8 cellular contexts compared by ENCODE assay signal in genomic region chr17:5078106-5079028, GRCh38. TPM values are rescaled to one million over a fixed set of nuclear protein-coding genes. Genes with fewer than 3 reads are reported as not detected.
DNase-seq lines count a peak whose midpoint lies in the region; ATAC-seq and TF ChIP-seq lines count a peak whose summit lies in the region.

Gene ZFP3 (plus strand): TSS chr17:5078467. CDS start chr17:5091505, 13,038 bp downstream.

- POLR2A ChIA-PET in HEK293 (lab: Yijun Ruan, JAX) = no interaction called here

- H3K9me3 ChIP-seq in HEK293 (ENCODE audit: control insufficient read depth, insufficient read depth, low read depth, low read length) = no peaks in the 10 kb centered on the region; the same call in 1 of the 2 replicates

- H3K4me1 ChIP-seq in HEK293 (ENCODE audit: control insufficient read depth, insufficient read depth, low read length) = no peaks in the 10 kb centered on the region

- peak; percentile 92 for ATAC-seq in left lobe of liver

- TF ChIP-seq CTCF in GM06990 (IDR thresholded peaks at IDR 0.05; ENCODE audit: insufficient read depth, low read length, poor library complexity, severe bottlenecking) = no peak
- TF ChIP-seq CTCF in HEK293 (tag by site-specific recombination; IDR thresholded peaks at IDR 0.05) = no peak

- H3K36me3 ChIP-seq in GM06990 (ENCODE audit: control insufficient read depth, insufficient read depth, low read length) (peaks cover 2% of the 10 kb centered on the region), HEK293 (ENCODE audit: control insufficient read depth in 2 of 2, insufficient read depth in 1 of 2, low read length in 2 of 2) (no peaks in the 10 kb centered on the region)

- peak within 1 kb of the TSS; percentile 78 for H3K4me3 ChIP-seq in GM06990 (replicated peaks; ENCODE audit: low read depth, low read length)
- peak within 1 kb of the TSS; percentile 15 for H3K4me3 ChIP-seq in HEK293 (ENCODE audit: low read depth, low read length)

- no peaks in the 10 kb centered on the region for H3K27me3 ChIP-seq in GM06990 (replicated peaks; ENCODE audit: control insufficient read depth, insufficient read depth, low read length)

- CTCF ChIA-PET in HEK293 (lab: Yijun Ruan, JAX) = interaction anchor here (1.2 to 2.1 kb wide), 2 partner anchors 8 to 16 kb away, joined by 5 to 8 read pairs; no protein-coding TSS in a partner anchor

- peak; percentile 95 for DNase-seq in GM06990 (ENCODE audit: extremely low read depth, insufficient read length)
- DNase-seq in NCI-H1930 (lab: John Stamatoyannopoulos, UW) = peak; percentile 86 to 91
- DNase-seq in activated CD4-positive, CD25-positive, alpha-beta regulatory T cell treated with anti-CD3 and anti-CD28 coated beads, Interleukin-2, amount 50 U/mL, for 72 hours = peak; percentile 81
- DNase-seq in cerebellar nuclear complex (lab: John Stamatoyannopoulos, UW) = peak; percentile 17 to 48
- peak; percentile 75 for DNase-seq in left lobe of liver (ENCODE audit: low spot score)
- peak; percentile 74 for DNase-seq in stimulated activated CD4-positive, alpha-beta T cell treated with anti-CD3 and anti-CD28 coated beads, Interleukin-2, amount 100 ng/mL, for 4 hours (ENCODE audit: low read depth)
- no peak for DNase-seq in GF-D8 (lab: John Stamatoyannopoulos, UW)

- no peak within 1 kb of the TSS for H3K27ac ChIP-seq in HEK293 (ENCODE audit: extremely low read depth, low read depth, low read length)

TF ChIP-seq in HEK293, 187 proteins besides CTCF, POLR2A, EP300 and RAD21:
- TF ChIP-seq FEZF1 (tag by site-specific recombination; IDR thresholded peaks at IDR 0.05) (no peak), MYNN (tag by site-specific recombination; IDR thresholded peaks at IDR 0.05; ENCODE audit: borderline replicate concordance) (no peak), HOXC10 (CRISPR knock-in tag; IDR thresholded peaks at IDR 0.05) (no peak), ZNF530 (tag by site-specific recombination; IDR thresholded peaks at IDR 0.05; ENCODE audit: low read depth) (no peak)

RNA-seq across cellular contexts. Expression of gene ZFP3, which starts in this region (rescaled TPM):
- 0.83 TPM for total RNA-seq in left lobe of liver

Comparison
In these comparisons a context has a peak if more than half of its experiments do, and no peak if none do; other contexts are left out.
1. Peak in DNase-seq and ATAC-seq in left lobe of liver; RNA of the gene not detected or under 1 TPM.